Comparison of ENCODE assay signal across 30 cellular contexts in the genomic region with DNA sequence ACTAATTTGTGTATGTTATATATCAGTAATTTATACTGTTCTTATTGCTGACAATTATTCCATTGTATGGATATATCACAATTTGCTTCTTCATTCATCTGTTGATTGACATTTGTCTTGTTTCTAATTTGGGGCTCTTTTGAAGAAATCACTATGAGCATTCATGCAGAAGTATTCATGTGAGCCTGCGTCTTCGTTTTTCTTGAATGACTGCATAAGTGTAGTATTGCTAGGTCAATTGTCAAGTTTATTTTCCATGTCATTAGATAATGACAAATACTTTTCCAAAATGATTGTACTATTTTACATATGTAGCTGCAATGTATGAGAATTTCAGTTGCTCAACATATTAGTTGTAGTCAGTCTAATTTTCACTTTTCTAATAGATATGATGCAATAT.
"Had no signal": no experiment of that assay in that cellular context is flagged by ENCODE, and none has a peak within 500 bp of the region (broad histone marks: within the 10 kb centered on the region; RNA-seq: fewer than 3 reads in every experiment).

No MANE protein-coding gene starts in this region.

- H3K27ac ChIP-seq: neural progenitor cell, ovary, parathyroid adenoma, psoas muscle, skin epidermis, spleen, stomach, thoracic aorta, thyroid gland, tibial nerve, upper lobe of left lung, vagina had no signal

- H3K27me3 ChIP-seq: neural progenitor cell, ovary, spleen, stomach, thyroid gland, tibial nerve, upper lobe of left lung, vagina had no signal

- H3K36me3 ChIP-seq: neural progenitor cell, ovary, spleen, stomach, thoracic aorta, thyroid gland, tibial nerve, upper lobe of left lung, vagina had no signal

- H3K4me2 ChIP-seq: neural progenitor cell, smooth muscle cell had no signal

- FAIRE-seq: urothelium cell line had no signal

- DNase-seq: naive B cell; naive thymus-derived CD8-positive, alpha-beta T cell; nephron progenitor cell; occipital lobe; ovary; posterior cingulate gyrus; psoas muscle; right cardiac atrium; spleen; stimulated activated CD4-positive, alpha-beta T cell treated with anti-CD3 and anti-CD28 coated beads, Interleukin-12 subunit alpha, Interleukin-12 subunit beta, amount 100 ng/mL, for 4 hours; stimulated activated CD4-positive, alpha-beta T cell treated with anti-CD3 and anti-CD28 coated beads, Interleukin-1b, Interleukin-23, amount 100 ng/mL, for 48 hours; stimulated activated CD4-positive, alpha-beta T cell treated with anti-CD3 and anti-CD28 coated beads, Interleukin-4, amount 100 ng/mL, for 1 hour; stimulated activated CD4-positive, alpha-beta T cell treated with anti-CD3 and anti-CD28 coated beads, Interleukin-4, amount 100 ng/mL, for 4 hours; stimulated activated CD8-positive, alpha-beta memory T cell treated with anti-CD3 and anti-CD28 coated beads, Interleukin-4, amount 100 ng/mL, for 48 hours; stimulated activated naive CD4-positive, alpha-beta T cell; stomach; thyroid gland; trophoblast cell; upper lobe of left lung had no signal

- H2AFZ ChIP-seq: neural progenitor cell, parathyroid adenoma had no signal

- H3K9ac ChIP-seq: neural progenitor cell, parathyroid adenoma had no signal

- ATAC-seq: naive thymus-derived CD8-positive, alpha-beta T cell; natural killer cell treated with Interleukin-12 subunit alpha and Interleukin-12 subunit beta and Interleukin-15 and Interleukin-18, amount 100 ng/mL, for 72 hours; psoas muscle; right cardiac atrium; sciatic nerve; stimulated activated memory B cell treated with anti-CD40 and anti-IgM and Interleukin-4, amounts not matched to agents 10 μg/mL and 1 μg/mL and 100 μg/mL, for 72 hours had no signal

- H3K4me1 ChIP-seq: neural progenitor cell, parathyroid adenoma, psoas muscle, spleen, stomach, thyroid gland, tibial nerve, upper lobe of left lung, vagina had no signal

- H3K4me3 ChIP-seq: neural progenitor cell, ovary, psoas muscle, skin epidermis, smooth muscle cell, spleen, stomach, thoracic aorta, thyroid gland, tibial nerve, upper lobe of left lung, vagina had no signal

- H3K9me3 ChIP-seq: ovary, psoas muscle, thoracic aorta, thyroid gland, upper lobe of left lung, vagina had no signal

- H3K79me2 ChIP-seq: parathyroid adenoma had no signal
